Comparison of ENCODE assay signal across 15 cellular contexts in the genomic region with DNA sequence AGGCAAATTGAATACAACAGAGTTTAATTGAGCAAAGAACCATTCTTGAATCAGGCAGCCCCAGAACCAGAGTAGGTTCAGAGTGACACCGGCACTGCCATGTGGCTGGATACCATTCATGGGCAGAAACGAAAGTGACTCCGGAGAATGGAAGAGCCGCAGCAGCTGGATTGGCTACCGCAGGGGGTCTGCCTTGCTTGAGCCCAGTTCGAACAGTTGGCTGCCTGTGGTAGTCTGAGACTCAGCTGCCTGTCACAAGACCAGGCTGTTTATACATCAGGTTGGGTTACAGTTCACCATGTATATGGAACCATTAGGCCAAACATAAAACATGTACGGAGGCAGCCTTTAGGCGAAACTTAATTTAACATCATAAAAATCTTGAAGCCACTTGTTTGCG.
DNase-seq lines count a peak whose midpoint lies in the region; ATAC-seq and TF ChIP-seq lines count a peak whose summit lies in the region.
"Had no signal": no experiment of that assay in that cellular context is flagged by ENCODE, and none has a peak within 500 bp of the region (broad histone marks: within the 10 kb centered on the region; RNA-seq: fewer than 3 reads in every experiment).

No MANE protein-coding gene starts in this region.

- H3K4me1 Mint-ChIP-seq in activated CD4-positive, alpha-beta T cell treated with anti-CD3 and anti-CD28 coated beads, Interleukin-2, amount 10 ng/mL, durations not matched to agents 24 days and 14 days: peaks cover 82% of the 10 kb centered on the region
- H3K4me1 Mint-ChIP-seq in endodermal cell: peaks cover 20% of the 10 kb centered on the region

- H3K9me3 ChIP-seq in endodermal cell (ENCODE audit: control insufficient read depth, low read length): no peaks in the 10 kb centered on the region
- H3K9me3 ChIP-seq: left ventricle myocardium inferior, neutrophil, tibial artery had no signal

- WGBS in endodermal cell (ENCODE audit: insufficient coverage in 1 of 2, insufficient read length in 1 of 2), 2 experiments: 68 to 81% methylated on average over 9 of the region's 9 CpGs

- H3K4me1 ChIP-seq in endodermal cell (ENCODE audit: control insufficient read depth, insufficient read depth, low read length): no peaks in the 10 kb centered on the region

- H3K4me3 ChIP-seq in endodermal cell (ENCODE audit: low read length) (no peak overlapping the region), skeletal muscle cell (ENCODE audit: low read depth, low read length) (no peak overlapping the region)
- H3K4me3 ChIP-seq: left ventricle myocardium inferior, tibial artery had no signal

- no peaks in the 10 kb centered on the region for H3K27me3 ChIP-seq in endodermal cell (ENCODE audit: control insufficient read depth, insufficient read depth, low read length, poor library complexity, severe bottlenecking)
- H3K27me3 ChIP-seq: neutrophil, tibial artery had no signal

- no peak for DNase-seq in activated CD4-positive, alpha-beta T cell treated with anti-CD3 and anti-CD28 coated beads, Interleukin-2, amount 10 ng/mL, durations not matched to agents 24 days and 14 days
- DNase-seq in activated CD4-positive, alpha-beta T cell treated with anti-CD3 and anti-CD28 coated beads for 48 hours: no peak
- peak; percentile 48 for DNase-seq in NCI-H2227 (lab: John Stamatoyannopoulos, UW; ENCODE audit: unreplicated experiment)
- DNase-seq in endodermal cell: peak; percentile 59
- peak; percentile 36 for DNase-seq in skeletal muscle cell (ENCODE audit: low read depth)
- DNase-seq in stimulated activated CD4-positive, alpha-beta T cell treated with anti-CD3 and anti-CD28 coated beads, Interleukin-2, amount 100 ng/mL, for 48 hours: no peak
- DNase-seq: activated CD4-positive, alpha-beta T cell treated with anti-CD3 and anti-CD28 coated beads for 1 hour; activated gamma-delta T cell; left ventricle myocardium inferior; NCI-H1105 treated with DMSO at 0.1 percent for 48 hours; T-helper 1 cell had no signal

- H3K36me3 ChIP-seq in endodermal cell (ENCODE audit: control insufficient read depth, insufficient read depth, low read length): no peaks in the 10 kb centered on the region
- H3K36me3 ChIP-seq: left ventricle myocardium inferior, neutrophil, tibial artery had no signal

- intact Hi-C loops in activated CD4-positive, alpha-beta T cell treated with anti-CD3 and anti-CD28 coated beads, Interleukin-2, amount 10 ng/mL, durations not matched to agents 24 days and 14 days (cut with micrococcal nuclease): loop anchor here (5.0 kb wide), 2 partner anchors 71 to 109 kb away; no protein-coding TSS in a partner anchor

- TF ChIP-seq CTCF in endodermal cell (conservative IDR thresholded peaks at IDR 0.05): no peak

- H3K4me3 Mint-ChIP-seq in activated CD4-positive, alpha-beta T cell treated with anti-CD3 and anti-CD28 coated beads, Interleukin-2, amount 10 ng/mL, durations not matched to agents 24 days and 14 days: no peak overlapping the region
- no peak overlapping the region for H3K4me3 Mint-ChIP-seq in endodermal cell

- H3K9me3 Mint-ChIP-seq in activated CD4-positive, alpha-beta T cell treated with anti-CD3 and anti-CD28 coated beads, Interleukin-2, amount 10 ng/mL, durations not matched to agents 24 days and 14 days: peaks cover 15% of the 10 kb centered on the region
- no peaks in the 10 kb centered on the region for H3K9me3 Mint-ChIP-seq in endodermal cell

- H3K27ac Mint-ChIP-seq in activated CD4-positive, alpha-beta T cell treated with anti-CD3 and anti-CD28 coated beads, Interleukin-2, amount 10 ng/mL, durations not matched to agents 24 days and 14 days: peak overlapping the region; percentile 31
- H3K27ac Mint-ChIP-seq in endodermal cell: no peak overlapping the region

- ATAC-seq in HG03378 (IDR thresholded peaks at IDR 0.05; ENCODE audit: unreplicated experiment): no peak
- no peak for ATAC-seq in HG03175 (IDR thresholded peaks at IDR 0.05; ENCODE audit: unreplicated experiment)

- no peaks in the 10 kb centered on the region for H3K27me3 Mint-ChIP-seq in activated CD4-positive, alpha-beta T cell treated with anti-CD3 and anti-CD28 coated beads, Interleukin-2, amount 10 ng/mL, durations not matched to agents 24 days and 14 days
- no peaks in the 10 kb centered on the region for H3K27me3 Mint-ChIP-seq in endodermal cell (ENCODE audit: insufficient read depth)

- peaks cover 32% of the 10 kb centered on the region for H3K36me3 Mint-ChIP-seq in activated CD4-positive, alpha-beta T cell treated with anti-CD3 and anti-CD28 coated beads, Interleukin-2, amount 10 ng/mL, durations not matched to agents 24 days and 14 days (ENCODE audit: low read depth)
- H3K36me3 Mint-ChIP-seq in endodermal cell (ENCODE audit: low read depth): no peaks in the 10 kb centered on the region

- H3K9ac ChIP-seq in endodermal cell (ENCODE audit: extremely low read depth, low read length, poor library complexity, severe bottlenecking): no peak overlapping the region

- H3K27ac ChIP-seq in endodermal cell (ENCODE audit: low read depth, low read length): no peak overlapping the region
- H3K27ac ChIP-seq: left ventricle myocardium inferior, neutrophil, tibial artery had no signal

Comparison
In these comparisons a context has a peak if more than half of its experiments do, and no peak if none do; other contexts are left out.
1. DNase-seq: peak in NCI-H2227 (single experiment), endodermal cell (single experiment) and skeletal muscle cell (single experiment); none in activated CD4-positive, alpha-beta T cell treated with anti-CD3 and anti-CD28 coated beads, Interleukin-2, amount 10 ng/mL, durations not matched to agents 24 days and 14 days (single experiment), activated CD4-positive, alpha-beta T cell treated with anti-CD3 and anti-CD28 coated beads for 48 hours (single experiment) and stimulated activated CD4-positive, alpha-beta T cell treated with anti-CD3 and anti-CD28 coated beads, Interleukin-2, amount 100 ng/mL, for 48 hours (0 of 2).